ENCODE assay signal across 13 cellular contexts in the genomic region with DNA sequence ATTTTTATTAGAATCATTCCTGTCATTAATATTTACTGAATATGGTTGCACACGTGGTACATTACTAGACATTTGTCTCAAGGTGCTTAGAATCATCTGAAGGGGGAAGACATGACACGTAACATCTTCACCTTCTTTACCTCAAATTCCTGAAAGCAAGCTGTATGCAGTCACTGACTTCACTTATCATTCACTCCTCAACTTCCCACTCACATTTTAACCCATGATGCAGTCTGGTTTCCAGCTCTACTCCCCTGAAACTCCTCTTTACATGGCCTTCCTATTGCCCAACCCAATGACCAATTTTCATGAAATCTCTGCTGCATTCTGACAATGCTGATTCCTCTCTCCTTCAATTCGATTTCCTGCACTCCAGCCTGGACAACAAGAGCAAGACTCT. TPM values are rescaled to one million over a fixed set of nuclear protein-coding genes. Genes with fewer than 3 reads are reported as not detected.
A peak's percentile ranks its signal among the peaks of the same experiment; 100 is the strongest.
DNase-seq lines count a peak whose midpoint lies in the region; ATAC-seq, FAIRE-seq and TF ChIP-seq lines count a peak whose summit lies in the region.
"Had no signal": no experiment of that assay in that cellular context is flagged by ENCODE, and none has a peak within 500 bp of the region (broad histone marks: within the 10 kb centered on the region; RNA-seq: fewer than 3 reads in every experiment).

No MANE protein-coding gene starts in this region.

- CTCF ChIA-PET in OCI-LY7 (lab: Charles Lee; ENCODE audit: unreplicated experiment), result no interaction called here

- H3K27me3 ChIP-seq in duodenal mucosa (ENCODE audit: control insufficient read depth in 1 of 2, insufficient read depth in 2 of 2, low read length in 2 of 2) (no peaks in the 10 kb centered on the region), muscle layer of duodenum (ENCODE audit: low read depth, low read length) (no peaks in the 10 kb centered on the region)
- H3K27me3 ChIP-seq: brain microvascular endothelial cell had no signal

- no peaks in the 10 kb centered on the region for H4K20me1 ChIP-seq in OCI-LY7 (ENCODE audit: insufficient read depth, low read length)

- TF ChIP-seq CTCF in C4-2B (conservative IDR thresholded peaks at IDR 0.05) (no peak), OCI-LY7 (conservative IDR thresholded peaks at IDR 0.05; ENCODE audit: low read length) (no peak)

- BruUV-seq in OCI-LY7 (replicated peaks; lab: Mats Ljungman, UMichigan), result no TSS peak

- no peaks in the 10 kb centered on the region for H3K36me3 ChIP-seq in OCI-LY7 (ENCODE audit: insufficient read depth, low read length)
- no peaks in the 10 kb centered on the region for H3K36me3 ChIP-seq in duodenal mucosa (ENCODE audit: control insufficient read depth in 1 of 2, insufficient read depth in 2 of 2, low read length in 2 of 2)
- H3K36me3 ChIP-seq in muscle layer of duodenum (ENCODE audit: control insufficient read depth in 1 of 2, insufficient read depth in 2 of 2, low read length in 2 of 2), result no peaks in the 10 kb centered on the region
- H3K36me3 ChIP-seq: brain microvascular endothelial cell had no signal

- intact Hi-C loops in OCI-LY7 (cut with micrococcal nuclease; ENCODE audit: unreplicated experiment), result no loop called here

- no peak for DNase-seq in OCI-LY7 (ENCODE audit: low spot score)
- DNase-seq in frontal cortex (ENCODE audit: low spot score in 2 of 2), result no peak
- DNase-seq in pons (ENCODE audit: low spot score), result no peak
- DNase-seq: activated CD4-positive, CD25-positive, alpha-beta regulatory T cell treated with anti-CD3 and anti-CD28 coated beads, Interleukin-2, amount 50 U/mL, for 72 hours; activated T-cell treated with anti-CD3 and anti-CD28 coated beads, Interleukin-2, amount 50 U/mL, for 72 hours; brain microvascular endothelial cell; natural killer cell; NCI-H1694 treated with DMSO at 0.1 percent for 48 hours had no signal

- H3K9me2 ChIP-seq in OCI-LY7 (ENCODE audit: insufficient read depth, low read length), result no peaks in the 10 kb centered on the region

- H3K79me2 ChIP-seq in OCI-LY7 (ENCODE audit: insufficient read depth, low read depth, low read length), result peaks cover 2% of the 10 kb centered on the region; the same call in 1 of the 2 replicates

- peak overlapping the region; percentile 82 for H2AFZ ChIP-seq in OCI-LY7 (ENCODE audit: low read length)

- no peak for FAIRE-seq in frontal cortex (lab: Jason Lieb, UNC)

- H3K4me3 ChIP-seq in OCI-LY7 (ENCODE audit: low read depth, low read length, poor library complexity, severe bottlenecking) (no peak overlapping the region), duodenal mucosa (ENCODE audit: low read depth in 1 of 2, low read length in 2 of 2) (no peak overlapping the region), muscle layer of duodenum (ENCODE audit: low read depth in 1 of 2, low read length in 2 of 2) (no peak overlapping the region)

- H3K4me1 ChIP-seq in OCI-LY7 (ENCODE audit: insufficient read depth, low read length, poor library complexity, severe bottlenecking) (peaks cover 15% of the 10 kb centered on the region), duodenal mucosa (ENCODE audit: control insufficient read depth in 1 of 2, insufficient read depth in 2 of 2, low read length in 2 of 2) (peaks cover 5 to 17% of the 10 kb centered on the region in 2 donors), muscle layer of duodenum (ENCODE audit: control insufficient read depth in 1 of 2, insufficient read depth in 2 of 2, low read length in 2 of 2) (peaks cover under 1 to 1% of the 10 kb centered on the region in 2 donors)

- no peaks in the 10 kb centered on the region for H3K9me3 ChIP-seq in OCI-LY7 (ENCODE audit: low read length)
- H3K9me3 ChIP-seq in duodenal mucosa (ENCODE audit: control insufficient read depth in 1 of 2, low read length in 2 of 2), result no peaks in the 10 kb centered on the region
- no peaks in the 10 kb centered on the region for H3K9me3 ChIP-seq in muscle layer of duodenum (ENCODE audit: control insufficient read depth in 1 of 2, low read length in 2 of 2)

- ATAC-seq in HG02571 (IDR thresholded peaks at IDR 0.05; ENCODE audit: unreplicated experiment) (no peak), GM18520 (IDR thresholded peaks at IDR 0.05; ENCODE audit: unreplicated experiment) (no peak)
- ATAC-seq: natural killer cell had no signal

- POLR2A ChIA-PET in OCI-LY7 (lab: Charles Lee), result interaction anchor here (1.5 kb wide), 1 partner anchor 9 kb away, joined by 3 read pairs; no protein-coding TSS in a partner anchor

- no peak overlapping the region for H3K9ac ChIP-seq in duodenal mucosa (ENCODE audit: low read depth in 1 of 2, low read length in 2 of 2)

- peak overlapping the region; percentile 12 for H3K27ac ChIP-seq in C4-2B
- no peak overlapping the region for H3K27ac ChIP-seq in OCI-LY7 (ENCODE audit: low read depth, low read length, poor library complexity, severe bottlenecking)
- H3K27ac ChIP-seq in duodenal mucosa (ENCODE audit: low read depth, low read length), result peak overlapping the region; percentile 23
- H3K27ac ChIP-seq in muscle layer of duodenum (ENCODE audit: low read length), result peak overlapping the region; percentile 19
- H3K27ac ChIP-seq: brain microvascular endothelial cell had no signal

- H3K4me2 ChIP-seq in OCI-LY7 (ENCODE audit: low read length), result no peak overlapping the region

RNA-seq across cellular contexts. Expression of gene PSMC6, which starts 5.8 kb away (rescaled TPM):
- 82.8 and 85.4 TPM in 2 replicates for total RNA-seq in OCI-LY7 (2014; rRNA removed; shearing (Covaris generic))
- 86.3 and 98.3 TPM in 2 replicates for total RNA-seq in OCI-LY7 (2022)
- 106 TPM for total RNA-seq in frontal cortex

RNA-seq across cellular contexts. Expression of gene ERO1A, which starts 5.9 kb away (rescaled TPM):
- total RNA-seq in OCI-LY7 (2014; rRNA removed; shearing (Covaris generic)), result 35.2 and 43.7 TPM in 2 replicates
- 63.6 and 71.5 TPM in 2 replicates for total RNA-seq in OCI-LY7 (2022)
- total RNA-seq in frontal cortex, result 25.7 TPM

RNA-seq across cellular contexts. Expression of gene STYX, which starts 28.7 kb away (rescaled TPM):
- 4.7 and 7.6 TPM in 2 replicates for total RNA-seq in OCI-LY7 (2014; rRNA removed; shearing (Covaris generic))
- total RNA-seq in OCI-LY7 (2022), result 12.5 and 15.9 TPM in 2 replicates
- total RNA-seq in frontal cortex, result 29.8 TPM
